ENCODE assay signal across 14 cellular contexts in the genomic region with DNA sequence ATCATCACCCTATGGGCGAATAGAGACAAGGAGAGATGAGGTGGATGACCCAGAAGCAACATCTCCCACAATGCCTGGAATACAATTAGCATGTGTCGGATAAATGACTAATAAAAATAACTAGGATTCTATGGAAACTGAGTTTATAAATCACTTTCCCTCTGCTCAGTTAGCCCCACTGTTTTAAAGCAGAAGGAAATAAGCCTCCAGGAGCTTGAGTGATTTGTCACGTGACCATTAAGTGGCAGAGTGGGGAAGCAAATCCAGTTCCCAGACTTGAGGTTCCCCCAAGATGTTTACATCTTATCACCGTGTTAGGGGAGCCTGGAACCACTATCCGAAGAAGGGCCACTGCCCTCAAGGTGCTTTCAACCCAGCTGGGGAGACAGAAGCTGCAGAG.
DNase-seq lines count a peak whose midpoint lies in the region; ATAC-seq and TF ChIP-seq lines count a peak whose summit lies in the region.
"Had no signal": no experiment of that assay in that cellular context is flagged by ENCODE, and none has a peak within 500 bp of the region (broad histone marks: within the 10 kb centered on the region; RNA-seq: fewer than 3 reads in every experiment).

No MANE protein-coding gene starts in this region.

- no peaks in the 10 kb centered on the region for H3K27me3 Mint-ChIP-seq in activated T-cell treated with anti-CD3 and anti-CD28 coated beads, Interleukin-2, amount 50 U/mL, for 24 hours
- H3K27me3 Mint-ChIP-seq in WTC11 (ENCODE audit: low read depth), result no peaks in the 10 kb centered on the region

- H3K79me2 ChIP-seq in smooth muscle cell (ENCODE audit: low read depth), result no peaks in the 10 kb centered on the region

- H3K4me2 ChIP-seq in smooth muscle cell, result no peak overlapping the region

- ATAC-seq in WTC11 (no peak), upper lobe of right lung (no peak), GM19463 (IDR thresholded peaks at IDR 0.05; ENCODE audit: unreplicated experiment) (no peak)
- ATAC-seq: gastrocnemius medialis had no signal

- H3K9me3 ChIP-seq in smooth muscle cell (replicated peaks; ENCODE audit: low read depth) (no peaks in the 10 kb centered on the region), upper lobe of right lung (no peaks in the 10 kb centered on the region)
- H3K9me3 ChIP-seq: gastrocnemius medialis, ovary had no signal

- CTCF ChIA-PET in WTC11 (lab: Charles Lee), result interaction anchor here (0.8 to 4.2 kb wide), 2 partner anchors 140 to 173 kb away, joined by 3 to 31 read pairs; no protein-coding TSS in a partner anchor

- H3K4me3 ChIP-seq in smooth muscle cell (no peak overlapping the region), upper lobe of right lung (no peak overlapping the region)
- H3K4me3 ChIP-seq: gastrocnemius medialis, ovary had no signal

- peaks cover 77% of the 10 kb centered on the region for H3K4me1 Mint-ChIP-seq in activated T-cell treated with anti-CD3 and anti-CD28 coated beads, Interleukin-2, amount 50 U/mL, for 24 hours (ENCODE audit: low read depth)
- H3K4me1 Mint-ChIP-seq in WTC11, result peaks cover 79% of the 10 kb centered on the region

- no peaks in the 10 kb centered on the region for H4K20me1 ChIP-seq in smooth muscle cell (ENCODE audit: low read depth)

- intact Hi-C loops in upper lobe of right lung (cut with DNase I), result no loop called here

- peaks cover 2% of the 10 kb centered on the region for H3K9me3 Mint-ChIP-seq in activated T-cell treated with anti-CD3 and anti-CD28 coated beads, Interleukin-2, amount 50 U/mL, for 24 hours
- no peaks in the 10 kb centered on the region for H3K9me3 Mint-ChIP-seq in WTC11

- H3K4me3 Mint-ChIP-seq in activated T-cell treated with anti-CD3 and anti-CD28 coated beads, Interleukin-2, amount 50 U/mL, for 24 hours, result no peak overlapping the region
- H3K4me3 Mint-ChIP-seq in WTC11, result no peak overlapping the region

- H3F3A ChIP-seq in smooth muscle cell (ENCODE audit: low read depth), result peaks cover 19% of the 10 kb centered on the region

- peak overlapping the region; percentile 62 for H2AFZ ChIP-seq in smooth muscle cell (ENCODE audit: low read depth)

- DNase-seq in activated T-cell treated with anti-CD3 and anti-CD28 coated beads, Interleukin-2, amount 50 U/mL, for 24 hours, result peak; percentile 22
- no peak for DNase-seq in activated T-cell treated with anti-CD3 and anti-CD28 coated beads, Interleukin-2, amount 50 U/mL, for 1 hour
- DNase-seq in WTC11 (ENCODE audit: low spot score) (no peak), islet precursor cell (peak; percentile 32), smooth muscle cell (lab: John Stamatoyannopoulos, UW; ENCODE audit: unreplicated experiment) (no peak), upper lobe of right lung (no peak)
- DNase-seq in stimulated activated CD4-positive, alpha-beta T cell treated with anti-CD3 and anti-CD28 coated beads, Interleukin-2, amount 100 ng/mL, for 24 hours, result no peak
- DNase-seq: gastrocnemius medialis, mammary epithelial cell, NCI-H2081 treated with DMSO at 0.1 percent for 48 hours, ovary, SW 1271 had no signal

- H3K27me3 ChIP-seq in smooth muscle cell (ENCODE audit: low read depth), result no peaks in the 10 kb centered on the region
- no peaks in the 10 kb centered on the region for H3K27me3 ChIP-seq in upper lobe of right lung
- H3K27me3 ChIP-seq: ovary had no signal

- 88% methylated on average over 5 of the region's 5 CpGs for WGBS in smooth muscle cell (ENCODE audit: low lambda C conversion rate)

- H3K27ac ChIP-seq in smooth muscle cell (ENCODE audit: low read depth) (peak overlapping the region; percentile 77), upper lobe of right lung (no peak overlapping the region)
- H3K27ac ChIP-seq: gastrocnemius medialis, ovary, VCaP had no signal

- H3K9ac ChIP-seq in smooth muscle cell (ENCODE audit: low read depth), result no peak overlapping the region

- H3K4me1 ChIP-seq in smooth muscle cell (ENCODE audit: low read depth) (peaks cover 41% of the 10 kb centered on the region), upper lobe of right lung (no peaks in the 10 kb centered on the region)
- H3K4me1 ChIP-seq: gastrocnemius medialis had no signal

- H3K36me3 Mint-ChIP-seq in activated T-cell treated with anti-CD3 and anti-CD28 coated beads, Interleukin-2, amount 50 U/mL, for 24 hours (ENCODE audit: low read depth), result peaks cover 2% of the 10 kb centered on the region
- peaks cover 8% of the 10 kb centered on the region; the same call in 1 of the 2 replicates for H3K36me3 Mint-ChIP-seq in WTC11

- TF ChIP-seq CTCF in WTC11 (IDR thresholded peaks at IDR 0.05) (no peak), smooth muscle cell (IDR thresholded peaks at IDR 0.05; ENCODE audit: borderline replicate concordance, insufficient read depth, poor library complexity, severe bottlenecking) (no peak), upper lobe of right lung (IDR thresholded peaks at IDR 0.05) (no peak)

- POLR2A ChIA-PET in WTC11 (lab: Charles Lee), result interaction anchor here (0.8 kb wide), 1 partner anchor 19 kb away, joined by 3 read pairs; no protein-coding TSS in a partner anchor

- peak overlapping the region; percentile 95 for H3K27ac Mint-ChIP-seq in activated T-cell treated with anti-CD3 and anti-CD28 coated beads, Interleukin-2, amount 50 U/mL, for 24 hours
- peak overlapping the region; percentile 45; the same call in 1 of the 2 replicates for H3K27ac Mint-ChIP-seq in WTC11

- H3K36me3 ChIP-seq in smooth muscle cell (ENCODE audit: low read depth) (no peaks in the 10 kb centered on the region), upper lobe of right lung (no peaks in the 10 kb centered on the region)
- H3K36me3 ChIP-seq: gastrocnemius medialis, ovary had no signal

TF ChIP-seq in WTC11, 78 proteins besides CTCF, POLR2A, EP300 and RAD21 (continues in another document):
- no peak for TF ChIP-seq TP53 (CRISPR knock-in tag; IDR thresholded peaks at IDR 0.05)
- TF ChIP-seq, protein P1, sequence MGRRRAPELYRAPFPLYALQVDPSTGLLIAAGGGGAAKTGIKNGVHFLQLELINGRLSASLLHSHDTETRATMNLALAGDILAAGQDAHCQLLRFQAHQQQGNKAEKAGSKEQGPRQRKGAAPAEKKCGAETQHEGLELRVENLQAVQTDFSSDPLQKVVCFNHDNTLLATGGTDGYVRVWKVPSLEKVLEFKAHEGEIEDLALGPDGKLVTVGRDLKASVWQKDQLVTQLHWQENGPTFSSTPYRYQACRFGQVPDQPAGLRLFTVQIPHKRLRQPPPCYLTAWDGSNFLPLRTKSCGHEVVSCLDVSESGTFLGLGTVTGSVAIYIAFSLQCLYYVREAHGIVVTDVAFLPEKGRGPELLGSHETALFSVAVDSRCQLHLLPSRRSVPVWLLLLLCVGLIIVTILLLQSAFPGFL (CRISPR knock-in tag; IDR thresholded peaks at IDR 0.05; ENCODE audit: borderline replicate concordance), result no peak
- TF ChIP-seq, protein P2, sequence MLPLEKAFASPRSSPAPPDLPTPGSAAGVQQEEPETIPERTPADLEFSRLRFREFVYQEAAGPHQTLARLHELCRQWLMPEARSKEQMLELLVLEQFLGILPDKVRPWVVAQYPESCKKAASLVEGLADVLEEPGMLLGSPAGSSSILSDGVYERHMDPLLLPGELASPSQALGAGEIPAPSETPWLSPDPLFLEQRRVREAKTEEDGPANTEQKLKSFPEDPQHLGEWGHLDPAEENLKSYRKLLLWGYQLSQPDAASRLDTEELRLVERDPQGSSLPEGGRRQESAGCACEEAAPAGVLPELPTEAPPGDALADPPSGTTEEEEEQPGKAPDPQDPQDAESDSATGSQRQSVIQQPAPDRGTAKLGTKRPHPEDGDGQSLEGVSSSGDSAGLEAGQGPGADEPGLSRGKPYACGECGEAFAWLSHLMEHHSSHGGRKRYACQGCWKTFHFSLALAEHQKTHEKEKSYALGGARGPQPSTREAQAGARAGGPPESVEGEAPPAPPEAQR (CRISPR knock-in tag; IDR thresholded peaks at IDR 0.05), result no peak
- TF ChIP-seq, protein P3, sequence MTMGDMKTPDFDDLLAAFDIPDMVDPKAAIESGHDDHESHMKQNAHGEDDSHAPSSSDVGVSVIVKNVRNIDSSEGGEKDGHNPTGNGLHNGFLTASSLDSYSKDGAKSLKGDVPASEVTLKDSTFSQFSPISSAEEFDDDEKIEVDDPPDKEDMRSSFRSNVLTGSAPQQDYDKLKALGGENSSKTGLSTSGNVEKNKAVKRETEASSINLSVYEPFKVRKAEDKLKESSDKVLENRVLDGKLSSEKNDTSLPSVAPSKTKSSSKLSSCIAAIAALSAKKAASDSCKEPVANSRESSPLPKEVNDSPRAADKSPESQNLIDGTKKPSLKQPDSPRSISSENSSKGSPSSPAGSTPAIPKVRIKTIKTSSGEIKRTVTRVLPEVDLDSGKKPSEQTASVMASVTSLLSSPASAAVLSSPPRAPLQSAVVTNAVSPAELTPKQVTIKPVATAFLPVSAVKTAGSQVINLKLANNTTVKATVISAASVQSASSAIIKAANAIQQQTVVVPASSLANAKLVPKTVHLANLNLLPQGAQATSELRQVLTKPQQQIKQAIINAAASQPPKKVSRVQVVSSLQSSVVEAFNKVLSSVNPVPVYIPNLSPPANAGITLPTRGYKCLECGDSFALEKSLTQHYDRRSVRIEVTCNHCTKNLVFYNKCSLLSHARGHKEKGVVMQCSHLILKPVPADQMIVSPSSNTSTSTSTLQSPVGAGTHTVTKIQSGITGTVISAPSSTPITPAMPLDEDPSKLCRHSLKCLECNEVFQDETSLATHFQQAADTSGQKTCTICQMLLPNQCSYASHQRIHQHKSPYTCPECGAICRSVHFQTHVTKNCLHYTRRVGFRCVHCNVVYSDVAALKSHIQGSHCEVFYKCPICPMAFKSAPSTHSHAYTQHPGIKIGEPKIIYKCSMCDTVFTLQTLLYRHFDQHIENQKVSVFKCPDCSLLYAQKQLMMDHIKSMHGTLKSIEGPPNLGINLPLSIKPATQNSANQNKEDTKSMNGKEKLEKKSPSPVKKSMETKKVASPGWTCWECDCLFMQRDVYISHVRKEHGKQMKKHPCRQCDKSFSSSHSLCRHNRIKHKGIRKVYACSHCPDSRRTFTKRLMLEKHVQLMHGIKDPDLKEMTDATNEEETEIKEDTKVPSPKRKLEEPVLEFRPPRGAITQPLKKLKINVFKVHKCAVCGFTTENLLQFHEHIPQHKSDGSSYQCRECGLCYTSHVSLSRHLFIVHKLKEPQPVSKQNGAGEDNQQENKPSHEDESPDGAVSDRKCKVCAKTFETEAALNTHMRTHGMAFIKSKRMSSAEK (CRISPR knock-in tag; IDR thresholded peaks at IDR 0.05; ENCODE audit: borderline replicate concordance), result no peak
- TF ChIP-seq JAZF1 (CRISPR knock-in tag; IDR thresholded peaks at IDR 0.05), result no peak
- no peak for TF ChIP-seq ZNF138 (CRISPR knock-in tag; conservative IDR thresholded peaks at IDR 0.05)

Comparison
In these comparisons a context has a peak if more than half of its experiments do, and no peak if none do; other contexts are left out.
1. DNase-seq: peak in activated T-cell treated with anti-CD3 and anti-CD28 coated beads, Interleukin-2, amount 50 U/mL, for 24 hours (single experiment) and islet precursor cell (single experiment); none in activated T-cell treated with anti-CD3 and anti-CD28 coated beads, Interleukin-2, amount 50 U/mL, for 1 hour (single experiment), WTC11 (single experiment), smooth muscle cell (single experiment), upper lobe of right lung (single experiment) and stimulated activated CD4-positive, alpha-beta T cell treated with anti-CD3 and anti-CD28 coated beads, Interleukin-2, amount 100 ng/mL, for 24 hours (0 of 2).